Comparison of ENCODE assay signal across 8 cellular contexts in genomic region chr20:62924567-62925419, GRCh38. TPM values are rescaled to one million over a fixed set of nuclear protein-coding genes. Genes with fewer than 3 reads are reported as not detected.
DNase-seq lines count a peak whose midpoint lies in the region; ATAC-seq and TF ChIP-seq lines count a peak whose summit lies in the region.

No MANE protein-coding gene starts in this region.

- H3K9me2 ChIP-seq in hepatocyte (replicated peaks; ENCODE audit: insufficient read depth): no peaks in the 10 kb centered on the region

- H2AFZ ChIP-seq in hepatocyte: no peak overlapping the region

- H3K27ac ChIP-seq in hepatocyte (peak overlapping the region; percentile 98), skin epidermis (peak overlapping the region in 20 of 21 experiments; percentile 95 to 100 (median 99))

- intact Hi-C loops in CD14-positive monocyte (cut with micrococcal nuclease): loop anchor here (2.0 to 10.0 kb wide), 2 partner anchors 14 to 130 kb away; partner anchors contain the start of genes GID8 (in 1 of the 2) and MRGBP (in 1 of the 2)

- H3K9me3 ChIP-seq in hepatocyte (ENCODE audit: low read depth): no peaks in the 10 kb centered on the region

- H3K4me2 ChIP-seq in hepatocyte: peak overlapping the region; percentile 90

- peaks cover 60% of the 10 kb centered on the region for H3K4me1 ChIP-seq in hepatocyte (ENCODE audit: insufficient read depth)

- H3K36me3 ChIP-seq in hepatocyte (replicated peaks; ENCODE audit: insufficient read depth, low read depth): no peaks in the 10 kb centered on the region

- 29% methylated on average over 15 of the region's 15 CpGs for WGBS in hepatocyte (ENCODE audit: low lambda C conversion rate, missing lambda C conversion rate)

- no peaks in the 10 kb centered on the region for H3K36me3 Mint-ChIP-seq in CD14-positive monocyte
- H3K36me3 Mint-ChIP-seq in activated T-cell treated with anti-CD3 and anti-CD28 coated beads, Interleukin-2, amount 50 U/mL, for 72 hours (ENCODE audit: insufficient read depth in 2 of 2): peaks cover 2 to 5% of the 10 kb centered on the region in 2 donors

- H3K27ac Mint-ChIP-seq in CD14-positive monocyte: peak overlapping the region; percentile 91 to 96 (median 95)
- peak overlapping the region; percentile 96 for H3K27ac Mint-ChIP-seq in activated T-cell treated with anti-CD3 and anti-CD28 coated beads, Interleukin-2, amount 50 U/mL, for 72 hours

- peaks cover 0 to 2% (median 0%) of the 10 kb centered on the region in 7 donors for H3K9me3 Mint-ChIP-seq in CD14-positive monocyte
- H3K9me3 Mint-ChIP-seq in activated T-cell treated with anti-CD3 and anti-CD28 coated beads, Interleukin-2, amount 50 U/mL, for 72 hours: no peaks in the 10 kb centered on the region

- no peak for ATAC-seq in activated T-cell treated with anti-CD3 and anti-CD28 coated beads, Interleukin-2, amount 50 U/mL, for 72 hours (replicated peaks in 1 of 2)
- ATAC-seq in HG02973 (IDR thresholded peaks at IDR 0.05; ENCODE audit: unreplicated experiment): no peak

- no peak for DNase-seq in CD14-positive monocyte (ENCODE audit: low spot score)
- peak; percentile 39 for DNase-seq in HuH-7 (ENCODE audit: low spot score)
- DNase-seq in activated T-cell treated with anti-CD3 and anti-CD28 coated beads, Interleukin-2, amount 50 U/mL, for 72 hours: peak in 1 of 2 donors; percentile 18
- DNase-seq in hepatocyte (ENCODE audit: low spot score): peak; percentile 55
- no peak for DNase-seq in DMS79 (lab: John Stamatoyannopoulos, UW)
- DNase-seq in cerebellum (ENCODE audit: low spot score): no peak

- H3K27me3 ChIP-seq in hepatocyte: no peaks in the 10 kb centered on the region

- peaks cover 60% of the 10 kb centered on the region for H4K20me1 ChIP-seq in hepatocyte (ENCODE audit: insufficient read depth, poor library complexity, severe bottlenecking)

- H3K79me2 ChIP-seq in hepatocyte: peaks cover 92% of the 10 kb centered on the region

- no peaks in the 10 kb centered on the region for H3K27me3 Mint-ChIP-seq in CD14-positive monocyte (ENCODE audit: low read depth in 3 of 3)
- no peaks in the 10 kb centered on the region for H3K27me3 Mint-ChIP-seq in activated T-cell treated with anti-CD3 and anti-CD28 coated beads, Interleukin-2, amount 50 U/mL, for 72 hours (ENCODE audit: low read depth)

- no peak for TF ChIP-seq CTCF in CD14-positive monocyte (IDR thresholded peaks at IDR 0.05)
- no peak for TF ChIP-seq CTCF in hepatocyte (IDR thresholded peaks at IDR 0.05; ENCODE audit: poor library complexity)

- H3K4me3 Mint-ChIP-seq in CD14-positive monocyte: peak overlapping the region; percentile 96 to 97
- peak overlapping the region; percentile 95 to 97 for H3K4me3 Mint-ChIP-seq in activated T-cell treated with anti-CD3 and anti-CD28 coated beads, Interleukin-2, amount 50 U/mL, for 72 hours

- H3K4me3 ChIP-seq in hepatocyte (peak overlapping the region; percentile 66), skin epidermis (peak overlapping the region; percentile 86 to 99 (median 96))

- H3K4me1 Mint-ChIP-seq in CD14-positive monocyte: peaks cover 61% of the 10 kb centered on the region
- H3K4me1 Mint-ChIP-seq in activated T-cell treated with anti-CD3 and anti-CD28 coated beads, Interleukin-2, amount 50 U/mL, for 72 hours (ENCODE audit: low read depth): peaks cover 80% of the 10 kb centered on the region

RNA-seq across cellular contexts. Expression of gene DIDO1, which starts 1.5 kb away (rescaled TPM):
- polyA plus RNA-seq in CD14-positive monocyte (10 to 100 TPM in 1 of 2 donors, 1 to 10 TPM in 1; 8.5 to 12.9 TPM), hepatocyte (23.7 and 26.5 TPM in 2 replicates)
- total RNA-seq in activated T-cell treated with anti-CD3 and anti-CD28 coated beads, Interleukin-2, amount 50 U/mL, for 72 hours: 10 to 100 TPM; 50.0 TPM
- total RNA-seq in hepatocyte (31.5 and 31.6 TPM in 2 replicates), cerebellum (54.3 TPM)

RNA-seq across cellular contexts. Expression of gene GID8, which starts 13.2 kb away (rescaled TPM):
- polyA plus RNA-seq in CD14-positive monocyte (10 to 100 TPM; 12.4 to 12.7 TPM), hepatocyte (16.5 and 17.9 TPM in 2 replicates)
- 10 to 100 TPM; 36.0 to 47.2 TPM for total RNA-seq in activated T-cell treated with anti-CD3 and anti-CD28 coated beads, Interleukin-2, amount 50 U/mL, for 72 hours
- total RNA-seq in hepatocyte (35.4 and 35.5 TPM in 2 replicates), cerebellum (34.3 TPM)

RNA-seq across cellular contexts. Expression of gene SLC17A9, which starts 27.7 kb away (rescaled TPM):
- polyA plus RNA-seq in CD14-positive monocyte (under 1 TPM; 0.81 to 0.82 TPM), hepatocyte (83.9 and 113 TPM in 2 replicates)
- 10 to 100 TPM; 10.2 to 11.8 TPM for total RNA-seq in activated T-cell treated with anti-CD3 and anti-CD28 coated beads, Interleukin-2, amount 50 U/mL, for 72 hours
- total RNA-seq in hepatocyte (17.3 and 26.9 TPM in 2 replicates), cerebellum (0.36 TPM)

Comparison
In these comparisons a context has a peak if more than half of its experiments do, and no peak if none do; other contexts are left out.
1. DNase-seq: peak in HuH-7 (single experiment) and hepatocyte (single experiment); none in CD14-positive monocyte (single experiment), DMS79 (single experiment) and cerebellum (single experiment).